In genomic region chr4:86947494-86948120, GRCh38 we compare ENCODE assay signal across 10 cellular contexts. TPM values are rescaled to one million over a fixed set of nuclear protein-coding genes. Genes with fewer than 3 reads are reported as not detected.
DNase-seq lines count a peak whose midpoint lies in the region; ATAC-seq, FAIRE-seq and TF ChIP-seq lines count a peak whose summit lies in the region.
"Had no signal": no experiment of that assay in that cellular context is flagged by ENCODE, and none has a peak within 500 bp of the region (broad histone marks: within the 10 kb centered on the region; RNA-seq: fewer than 3 reads in every experiment).

No MANE protein-coding gene starts in this region.

- TF ChIP-seq POLR2A in endothelial cell of umbilical vein (IDR thresholded peaks at IDR 0.05; ENCODE audit: low read depth, low read length) (no peak), uterus (IDR thresholded peaks at IDR 0.05) (no peak)

- no peaks in the 10 kb centered on the region for H3K27me3 Mint-ChIP-seq in CD8-positive, alpha-beta T cell (ENCODE audit: low read depth)
- H3K27me3 Mint-ChIP-seq: activated CD4-positive, alpha-beta T cell treated with anti-CD3 and anti-CD28 coated beads, Interleukin-2, amount 10 ng/mL, durations not matched to agents 24 days and 14 days had no signal

- POLR2A ChIA-PET in CD8-positive, alpha-beta T cell (lab: Charles Lee) = interaction anchor here (1.0 kb wide), 1 partner anchor 11 kb away, joined by 6 read pairs; no protein-coding TSS in a partner anchor
- POLR2A ChIA-PET in endothelial cell of umbilical vein (lab: Charles Lee) = no interaction called here

- TF ChIP-seq CTCF in CD8-positive, alpha-beta T cell (IDR thresholded peaks at IDR 0.05) = no peak
- TF ChIP-seq CTCF in MM.1S (IDR thresholded peaks at IDR 0.05; ENCODE audit: low read length) (no peak), endothelial cell of umbilical vein (IDR thresholded peaks at IDR 0.05; ENCODE audit: extremely low read depth in 1 of 2, insufficient read depth in 1 of 2, low read depth in 1 of 2, low read length in 2 of 2) (no peak), uterus (IDR thresholded peaks at IDR 0.05) (no peak)

- H2AFZ ChIP-seq in MM.1S (ENCODE audit: low read length) (no peak overlapping the region), endothelial cell of umbilical vein (ENCODE audit: low read depth, low read length) (no peak overlapping the region)

- no peaks in the 10 kb centered on the region for H3K27me3 ChIP-seq in CD8-positive, alpha-beta T cell (ENCODE audit: insufficient read depth, low read length)
- H3K27me3 ChIP-seq in MM.1S (replicated peaks; ENCODE audit: insufficient read depth, low read length) (no peaks in the 10 kb centered on the region), endothelial cell of umbilical vein (ENCODE audit: control insufficient read depth in 2 of 2, insufficient read depth in 2 of 2, low read length in 2 of 2) (no peaks in the 10 kb centered on the region), uterus (no peaks in the 10 kb centered on the region)
- H3K27me3 ChIP-seq: right lobe of liver had no signal

- dilution Hi-C loops in endothelial cell of umbilical vein (cut with MboI; ENCODE audit: extremely low pct_ligation_motif_present, low sequenced_read_pairs) = no loop called here

- peaks cover 21% of the 10 kb centered on the region for H3F3A ChIP-seq in MM.1S (ENCODE audit: insufficient read depth, low read length)

- H3K36me3 ChIP-seq in CD8-positive, alpha-beta T cell (ENCODE audit: insufficient read depth, low read length) = no peaks in the 10 kb centered on the region
- H3K36me3 ChIP-seq in MM.1S (replicated peaks; ENCODE audit: insufficient read depth, low read length) = no peaks in the 10 kb centered on the region
- H3K36me3 ChIP-seq in endothelial cell of umbilical vein (ENCODE audit: control insufficient read depth in 2 of 2, extremely low read depth in 1 of 2, insufficient read depth in 2 of 2, low read length in 2 of 2) = no peaks in the 10 kb centered on the region
- H3K36me3 ChIP-seq in uterus = no peaks in the 10 kb centered on the region
- H3K36me3 ChIP-seq: right lobe of liver had no signal

- H3K4me2 ChIP-seq in MM.1S (ENCODE audit: low read depth, low read length) (peak overlapping the region; percentile 44), endothelial cell of umbilical vein (ENCODE audit: insufficient read depth, low read length) (peak overlapping the region; percentile 57)

- no peaks in the 10 kb centered on the region for H3K9me3 ChIP-seq in CD8-positive, alpha-beta T cell (ENCODE audit: low read length)
- H3K9me3 ChIP-seq in MM.1S (replicated peaks; ENCODE audit: insufficient read depth, low read length) = no peaks in the 10 kb centered on the region
- no peaks in the 10 kb centered on the region for H3K9me3 ChIP-seq in endothelial cell of umbilical vein (replicated peaks; ENCODE audit: control insufficient read depth, insufficient read depth, low read length)
- H3K9me3 ChIP-seq in uterus = no peaks in the 10 kb centered on the region
- H3K9me3 ChIP-seq: right lobe of liver had no signal

- no peak for ATAC-seq in CD8-positive, alpha-beta T cell
- no peak for ATAC-seq in HG03025 (IDR thresholded peaks at IDR 0.05; ENCODE audit: low FRiP score, unreplicated experiment)
- ATAC-seq: right lobe of liver had no signal

- no peaks in the 10 kb centered on the region for H3K9me1 ChIP-seq in endothelial cell of umbilical vein (replicated peaks; ENCODE audit: control insufficient read depth, extremely low read depth, insufficient read depth, low read length)

- DNase-seq in CD8-positive, alpha-beta T cell = no peak
- no peak for DNase-seq in GM19239 (ENCODE audit: insufficient read length, low spot score)
- no peak for DNase-seq in MM.1S
- DNase-seq in endothelial cell of umbilical vein (ENCODE audit: low read depth, low spot score) = peak; percentile 63
- no peak for DNase-seq in cerebellum (ENCODE audit: low spot score)
- no peak for DNase-seq in T1000 (lab: John Stamatoyannopoulos, UW)
- no peak for DNase-seq in uterus
- DNase-seq: activated CD4-positive, alpha-beta T cell treated with anti-CD3 and anti-CD28 coated beads, Interleukin-2, amount 10 ng/mL, durations not matched to agents 24 days and 14 days; right lobe of liver had no signal

- H3K9me2 ChIP-seq in MM.1S (replicated peaks; ENCODE audit: insufficient read depth, low read length) = no peaks in the 10 kb centered on the region

- peaks cover 91% of the 10 kb centered on the region for H3K79me2 ChIP-seq in MM.1S (ENCODE audit: low read length)
- H3K79me2 ChIP-seq in endothelial cell of umbilical vein (ENCODE audit: control insufficient read depth, insufficient read depth, low read length) = peaks cover 43% of the 10 kb centered on the region

- peaks cover 22% of the 10 kb centered on the region for H3K36me3 Mint-ChIP-seq in CD8-positive, alpha-beta T cell

- H3K4me3 Mint-ChIP-seq in CD8-positive, alpha-beta T cell = no peak overlapping the region
- H3K4me3 Mint-ChIP-seq: activated CD4-positive, alpha-beta T cell treated with anti-CD3 and anti-CD28 coated beads, Interleukin-2, amount 10 ng/mL, durations not matched to agents 24 days and 14 days had no signal

- H3K27ac ChIP-seq in CD8-positive, alpha-beta T cell (ENCODE audit: low read depth, low read length) = no peak overlapping the region
- H3K27ac ChIP-seq in MM.1S (ENCODE audit: low read length) = peak overlapping the region; percentile 49; the same call in 1 of the 2 replicates
- H3K27ac ChIP-seq in endothelial cell of umbilical vein (ENCODE audit: insufficient read depth, low read depth, low read length) = no peak overlapping the region
- no peak overlapping the region for H3K27ac ChIP-seq in uterus
- H3K27ac ChIP-seq: right lobe of liver had no signal

- FAIRE-seq in GM19239 (lab: Jason Lieb, UNC) (peak; percentile 33), endothelial cell of umbilical vein (lab: Jason Lieb, UNC) (peak; percentile 28)

- peaks cover 10% of the 10 kb centered on the region for H3K4me1 ChIP-seq in CD8-positive, alpha-beta T cell (ENCODE audit: insufficient read depth, low read length)
- peaks cover 37% of the 10 kb centered on the region for H3K4me1 ChIP-seq in MM.1S (ENCODE audit: low read length)
- peaks cover 18% of the 10 kb centered on the region for H3K4me1 ChIP-seq in endothelial cell of umbilical vein (ENCODE audit: control insufficient read depth, extremely low read depth, insufficient read depth, low read length)
- H3K4me1 ChIP-seq in uterus = peaks cover 0 to 9% of the 10 kb centered on the region in 2 donors

- H3K4me1 Mint-ChIP-seq in CD8-positive, alpha-beta T cell (ENCODE audit: low read depth) = peaks cover 54% of the 10 kb centered on the region

- intact Hi-C loops in CD8-positive, alpha-beta T cell (cut with DNase I, micrococcal nuclease) = no loop called here
- intact Hi-C loops in endothelial cell of umbilical vein (cut with micrococcal nuclease) (no loop called here), uterus (cut with DNase I; ENCODE audit: low total_unique reads) (loop anchor here (10.0 kb wide), 1 partner anchor 47 kb away; no protein-coding TSS in a partner anchor)

- no peak overlapping the region for H3K4me3 ChIP-seq in CD8-positive, alpha-beta T cell (ENCODE audit: low read depth, low read length)
- H3K4me3 ChIP-seq in MM.1S (ENCODE audit: low read length) (peak overlapping the region; percentile 14; the same call in 1 of the 2 replicates), endothelial cell of umbilical vein (replicated peaks in 1 of 3; ENCODE audit: insufficient read depth in 1 of 3, low read depth in 1 of 3, low read length in 3 of 3) (no peak overlapping the region), uterus (no peak overlapping the region)
- H3K4me3 ChIP-seq: right lobe of liver had no signal

- H3K9ac ChIP-seq in MM.1S (ENCODE audit: low read length) = 0 out of 2 replicates have a peak overlapping the region, but pooled peaks have one; percentile 3
- H3K9ac ChIP-seq in endothelial cell of umbilical vein (replicated peaks; ENCODE audit: extremely low read depth, insufficient read depth, low read length) = no peak overlapping the region

- H3K27ac Mint-ChIP-seq in CD8-positive, alpha-beta T cell = peak overlapping the region; percentile 38
- H3K27ac Mint-ChIP-seq: activated CD4-positive, alpha-beta T cell treated with anti-CD3 and anti-CD28 coated beads, Interleukin-2, amount 10 ng/mL, durations not matched to agents 24 days and 14 days had no signal

- H3K9me3 Mint-ChIP-seq in CD8-positive, alpha-beta T cell = no peaks in the 10 kb centered on the region
- H3K9me3 Mint-ChIP-seq: activated CD4-positive, alpha-beta T cell treated with anti-CD3 and anti-CD28 coated beads, Interleukin-2, amount 10 ng/mL, durations not matched to agents 24 days and 14 days had no signal

- CTCF ChIA-PET in CD8-positive, alpha-beta T cell (lab: Charles Lee) = interaction anchor here (1.3 kb wide), 1 partner anchor 13 kb away, joined by 4 read pairs; the partner anchor contains the start of gene AFF1
- CTCF ChIA-PET in endothelial cell of umbilical vein (lab: Charles Lee) = interaction anchor here (0.7 to 2.7 kb wide), 3 partner anchors 9 to 25 kb away, joined by 3 to 6 read pairs (median 4); no protein-coding TSS in a partner anchor

- no peaks in the 10 kb centered on the region for H4K20me1 ChIP-seq in MM.1S (ENCODE audit: insufficient read depth, low read length)
- H4K20me1 ChIP-seq in endothelial cell of umbilical vein (replicated peaks; ENCODE audit: control insufficient read depth, extremely low read depth, insufficient read depth, low read length) = no peaks in the 10 kb centered on the region

- no TSS peak for BruUV-seq in endothelial cell of umbilical vein (replicated peaks; lab: Mats Ljungman, UMichigan)

RNA-seq across cellular contexts. Expression of gene AFF1, which starts 12.8 kb away (rescaled TPM):
- 10 to 100 TPM; 32.3 to 33.8 TPM for total RNA-seq in CD8-positive, alpha-beta T cell
- 80.7 and 106 TPM in 2 replicates for total RNA-seq in endothelial cell of umbilical vein
- polyA plus RNA-seq in endothelial cell of umbilical vein = 18.6 and 26.2 TPM in 2 replicates
- polyA plus RNA-seq in endothelial cell of umbilical vein (2011; cell fraction: cytosol; rRNA removed) = 29.9 and 34.0 TPM in 2 replicates
- 74.4 and 112 TPM in 2 replicates for polyA plus RNA-seq in endothelial cell of umbilical vein (2011; cell fraction: nucleus; rRNA removed)
- 31.7 and 34.1 TPM in 2 replicates for polyA plus RNA-seq in endothelial cell of umbilical vein (2012)
- polyA minus RNA-seq in endothelial cell of umbilical vein = 94.9 and 108 TPM in 2 replicates
- 24.1 TPM for polyA minus RNA-seq in endothelial cell of umbilical vein (2011; cell fraction: cytosol; rRNA and poly(A)+ RNA removed)
- 154 and 179 TPM in 2 replicates for polyA minus RNA-seq in endothelial cell of umbilical vein (2011; cell fraction: nucleus; rRNA and poly(A)+ RNA removed)
- total RNA-seq in cerebellum = 15.5 TPM
- total RNA-seq in uterus = 100 to 1,000 TPM in 2 of 4 donors, 10 to 100 TPM in 2; 26.7 to 200 (median 92.5) TPM

RNA-seq across cellular contexts. Expression of gene C4orf36, which starts 55.4 kb away (rescaled TPM):
- total RNA-seq in CD8-positive, alpha-beta T cell = not detected
- total RNA-seq in endothelial cell of umbilical vein (0.66 TPM in 1 of 2 replicates, not detected in the other), cerebellum (1.7 TPM), uterus (1 to 10 TPM in 1 of 4 donors, under 1 TPM in 1, not detected in 2; 0.91 to 4.8 TPM)
- polyA plus RNA-seq in endothelial cell of umbilical vein = not detected in 2 replicates
- polyA plus RNA-seq in endothelial cell of umbilical vein (2011; cell fraction: cytosol; rRNA removed) = 0.21 and 0.32 TPM in 2 replicates
- 0.10 and 0.45 TPM in 2 replicates for polyA plus RNA-seq in endothelial cell of umbilical vein (2011; cell fraction: nucleus; rRNA removed)
- polyA plus RNA-seq in endothelial cell of umbilical vein (2012) = not detected in 2 replicates
- polyA minus RNA-seq in endothelial cell of umbilical vein = not detected in 2 replicates
- not detected for polyA minus RNA-seq in endothelial cell of umbilical vein (2011; cell fraction: cytosol; rRNA and poly(A)+ RNA removed)
- polyA minus RNA-seq in endothelial cell of umbilical vein (2011; cell fraction: nucleus; rRNA and poly(A)+ RNA removed) = not detected in 2 replicates
- total RNA-seq: activated CD4-positive, alpha-beta T cell treated with anti-CD3 and anti-CD28 coated beads, Interleukin-2, amount 10 ng/mL, durations not matched to agents 24 days and 14 days had no signal
